Comparison of ENCODE assay signal across 31 cellular contexts in the genomic region with DNA sequence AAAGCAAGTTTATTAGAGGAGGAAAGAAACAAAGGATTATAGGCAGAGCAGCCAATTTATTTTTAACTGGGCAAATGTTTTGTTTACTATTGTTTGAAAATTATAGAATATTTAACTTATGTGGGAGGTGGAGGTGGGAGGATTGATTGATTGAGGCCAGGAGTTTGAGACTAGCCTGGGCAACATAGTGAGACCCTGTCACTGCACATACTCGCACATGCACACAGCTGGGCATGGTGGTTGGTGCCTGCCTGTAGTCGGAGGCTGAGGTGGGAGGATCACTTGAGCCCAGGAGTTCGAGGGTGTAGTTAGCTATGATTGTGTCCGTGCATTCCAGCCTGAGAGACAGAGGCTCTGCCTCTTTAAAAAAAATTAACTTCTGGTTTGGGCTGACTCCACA.
"Had no signal": no experiment of that assay in that cellular context is flagged by ENCODE, and none has a peak within 500 bp of the region (broad histone marks: within the 10 kb centered on the region; RNA-seq: fewer than 3 reads in every experiment).

No MANE protein-coding gene starts in this region.

- H3K4me3 Mint-ChIP-seq: activated B cell treated with CpG ODN at 0.5 μM for 24 hours; activated CD4-positive, alpha-beta T cell treated with anti-CD3 and anti-CD28 coated beads, Interleukin-2, amount 10 ng/mL, durations not matched to agents 24 days and 14 days; activated naive CD4-positive, alpha-beta T cell treated with anti-CD3 and anti-CD28 coated beads for 36 hours; activated naive CD8-positive, alpha-beta T cell treated with anti-CD3 and anti-CD28 coated beads for 36 hours; activated T-cell treated with anti-CD3 and anti-CD28 coated beads, Interleukin-2, amount 50 U/mL, for 4 hours; T-helper 1 cell treated with Interleukin-12 subunit alpha and Interleukin-12 subunit beta and Interleukin-4 antibody, amounts not matched to agents 30 μg/mL and 1 μg/mL, for 36 hours had no signal

- H3K36me3 ChIP-seq: adrenal gland, breast epithelium, Peyer's patch, SJSA1 had no signal

- H3K9me3 ChIP-seq: adrenal gland, breast epithelium, Peyer's patch, SJSA1 had no signal

- H3K27ac ChIP-seq: adrenal gland, breast epithelium, Peyer's patch, RWPE1, SJSA1 had no signal

- ATAC-seq: activated T-cell treated with anti-CD3 and anti-CD28 coated beads, Interleukin-2, amount 50 U/mL, for 4 hours; SK-N-SH treated with all-trans-retinoic acid at 6 μM for 48 hours had no signal

- H3K9me3 Mint-ChIP-seq: activated B cell treated with CpG ODN at 0.5 μM for 24 hours; activated CD4-positive, alpha-beta T cell treated with anti-CD3 and anti-CD28 coated beads, Interleukin-2, amount 10 ng/mL, durations not matched to agents 24 days and 14 days; activated naive CD4-positive, alpha-beta T cell treated with anti-CD3 and anti-CD28 coated beads for 36 hours; activated T-cell treated with anti-CD3 and anti-CD28 coated beads, Interleukin-2, amount 50 U/mL, for 4 hours; T-helper 1 cell treated with Interleukin-12 subunit alpha and Interleukin-12 subunit beta and Interleukin-4 antibody, amounts not matched to agents 30 μg/mL and 1 μg/mL, for 36 hours had no signal

- H3K27ac Mint-ChIP-seq: activated CD4-positive, alpha-beta T cell treated with anti-CD3 and anti-CD28 coated beads, Interleukin-2, amount 10 ng/mL, durations not matched to agents 24 days and 14 days; activated naive CD4-positive, alpha-beta T cell treated with anti-CD3 and anti-CD28 coated beads for 36 hours; activated naive CD8-positive, alpha-beta T cell treated with anti-CD3 and anti-CD28 coated beads for 36 hours; T-helper 1 cell treated with Interleukin-12 subunit alpha and Interleukin-12 subunit beta and Interleukin-4 antibody, amounts not matched to agents 30 μg/mL and 1 μg/mL, for 36 hours had no signal

- H3K4me1 ChIP-seq: breast epithelium had no signal

- H3K27me3 Mint-ChIP-seq: activated B cell treated with CpG ODN at 0.5 μM for 24 hours; activated CD4-positive, alpha-beta T cell treated with anti-CD3 and anti-CD28 coated beads, Interleukin-2, amount 10 ng/mL, durations not matched to agents 24 days and 14 days; activated naive CD8-positive, alpha-beta T cell treated with anti-CD3 and anti-CD28 coated beads for 36 hours had no signal

- DNase-seq: activated B cell treated with CpG ODN at 0.5 μM for 24 hours; activated CD4-positive, alpha-beta T cell treated with anti-CD3 and anti-CD28 coated beads for 1 hour; activated CD4-positive, alpha-beta T cell treated with anti-CD3 and anti-CD28 coated beads, Interleukin-2, amount 10 ng/mL, durations not matched to agents 24 days and 14 days; activated CD4-positive, alpha-beta T cell treated with anti-CD3 and anti-CD28 coated beads, Interleukin-2, amount 50 U/mL, for 48 hours; activated CD8-positive, alpha-beta memory T cell treated with anti-CD3 and anti-CD28 coated beads for 24 hours; activated effector memory CD4-positive, alpha-beta T cell treated with anti-CD3 and anti-CD28 coated beads, Interleukin-2, amount 50 U/mL, for 16 hours; activated naive CD4-positive, alpha-beta T cell treated with anti-CD3 and anti-CD28 coated beads for 36 hours; activated naive CD8-positive, alpha-beta T cell treated with anti-CD3 and anti-CD28 coated beads for 36 hours; activated T-cell treated with anti-CD3 and anti-CD28 coated beads, Interleukin-2, amount 50 U/mL, for 4 hours; adrenal gland; anterior cingulate cortex; caudate nucleus; NCI-H1092; NCI-H1417; NCI-H1930; NCI-H2107; NCI-H2171 treated with DMSO at 0.1 percent for 48 hours; NCI-H226; NCI-H510A; NCI-H526 treated with DMSO at 0.1 percent for 48 hours; NCI-H82; NK-92 treated with Interleukin-12 subunit alpha and Interleukin-12 subunit beta, amount 100 ng/mL, for 24 hours; OCI-M1; Peyer's patch; SHP77; SW 1271 had no signal

- H3K4me3 ChIP-seq: adrenal gland, breast epithelium, Peyer's patch, SJSA1 had no signal

- H3K27me3 ChIP-seq: adrenal gland, breast epithelium, Peyer's patch, SJSA1 had no signal
